In the genomic region with DNA sequence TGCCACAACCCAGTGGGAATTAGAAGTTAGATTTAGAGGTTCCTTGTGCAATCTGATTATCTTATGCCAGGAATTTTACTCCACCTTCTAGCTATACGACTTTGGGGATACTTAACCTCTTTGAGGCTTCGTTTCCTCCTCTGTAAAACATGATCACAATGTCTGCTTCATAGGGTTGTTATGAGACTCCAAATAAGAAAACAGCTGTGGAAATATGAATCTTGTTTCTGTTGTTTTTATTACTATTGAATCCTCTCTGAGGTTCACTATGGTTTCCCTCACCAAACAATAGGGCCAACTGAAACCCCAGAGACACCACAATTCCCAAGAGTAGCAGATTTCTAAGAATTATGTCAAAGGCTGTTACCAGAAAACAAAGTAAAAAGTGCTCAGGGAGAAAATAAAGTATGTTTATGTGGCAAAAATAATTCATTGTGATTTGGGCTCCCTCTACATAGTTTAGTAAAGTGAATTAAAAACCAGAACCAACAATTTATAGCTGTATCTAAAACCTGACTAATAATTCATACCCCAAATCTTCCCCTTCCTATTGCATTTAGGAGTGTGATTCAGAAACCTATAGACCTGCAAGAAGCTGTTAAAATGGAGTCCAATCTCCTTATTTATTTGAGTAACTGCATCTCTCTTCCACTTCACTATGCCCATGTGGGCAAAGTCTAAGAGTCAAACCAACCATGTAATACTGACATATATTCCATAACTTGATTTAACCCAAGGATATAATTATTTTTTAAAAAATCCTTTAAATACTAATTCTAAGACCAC, we compare ENCODE assay signal across 9 cellular contexts. TPM values are rescaled to one million over a fixed set of nuclear protein-coding genes. Genes with fewer than 3 reads are reported as not detected.
DNase-seq lines count a peak whose midpoint lies in the region; ATAC-seq and TF ChIP-seq lines count a peak whose summit lies in the region.
"Had no signal": no experiment of that assay in that cellular context is flagged by ENCODE, and none has a peak within 500 bp of the region (broad histone marks: within the 10 kb centered on the region; RNA-seq: fewer than 3 reads in every experiment).

No MANE protein-coding gene starts in this region.

- H3K9me2 ChIP-seq in PC-9 (ENCODE audit: insufficient read depth): no peaks in the 10 kb centered on the region

- H2AFZ ChIP-seq in PC-9 (no peak overlapping the region), fibroblast of lung (ENCODE audit: low read length) (no peak overlapping the region)

- H3K27me3 ChIP-seq in PC-9 (ENCODE audit: insufficient read depth, low read depth) (no peaks in the 10 kb centered on the region), fibroblast of lung (ENCODE audit: control insufficient read depth, insufficient read depth, low read length) (no peaks in the 10 kb centered on the region), suprapubic skin (no peaks in the 10 kb centered on the region)

- POLR2A ChIA-PET in PC-9 (lab: Charles Lee; ENCODE audit: unreplicated experiment): interaction anchor here (0.6 to 0.8 kb wide), 2 partner anchors 64 to 158 kb away, joined by 5 to 6 read pairs; no protein-coding TSS in a partner anchor

- peak overlapping the region; percentile 78 for H3K27ac Mint-ChIP-seq in activated CD4-positive, alpha-beta T cell treated with anti-CD3 and anti-CD28 coated beads, Interleukin-2, amount 10 ng/mL, durations not matched to agents 24 days and 14 days

- H3K4me2 ChIP-seq in PC-9 (peak overlapping the region; percentile 77), fibroblast of lung (ENCODE audit: extremely low read depth, insufficient read depth, low read length) (no peak overlapping the region)

- H3K4me1 Mint-ChIP-seq in activated CD4-positive, alpha-beta T cell treated with anti-CD3 and anti-CD28 coated beads, Interleukin-2, amount 10 ng/mL, durations not matched to agents 24 days and 14 days: peaks cover 55% of the 10 kb centered on the region

- no TSS peak for BruUV-seq in PC-9 (replicated peaks; lab: Mats Ljungman, UMichigan)

- H3K36me3 ChIP-seq in PC-9 (ENCODE audit: low read depth) (no peaks in the 10 kb centered on the region), fibroblast of lung (ENCODE audit: control insufficient read depth, insufficient read depth, low read length) (no peaks in the 10 kb centered on the region), suprapubic skin (no peaks in the 10 kb centered on the region)
- H3K36me3 ChIP-seq: thoracic aorta had no signal

- intact Hi-C loops in activated CD4-positive, alpha-beta T cell treated with anti-CD3 and anti-CD28 coated beads, Interleukin-2, amount 10 ng/mL, durations not matched to agents 24 days and 14 days (cut with micrococcal nuclease): loop anchor here (5.0 kb wide), 1 partner anchor 37 kb away; a partner anchor contains a TSS
- intact Hi-C loops in PC-9 (cut with micrococcal nuclease; ENCODE audit: unreplicated experiment): loop anchor here (2.0 kb wide), 1 partner anchor 61 kb away; a partner anchor contains a TSS

- no peak overlapping the region for H3K9ac ChIP-seq in fibroblast of lung (ENCODE audit: insufficient read depth, low read length)

- no peak for TF ChIP-seq POLR2A in suprapubic skin (IDR thresholded peaks at IDR 0.05)

- no peak for ATAC-seq in GM18519 (IDR thresholded peaks at IDR 0.05; ENCODE audit: low FRiP score, unreplicated experiment)

- peak overlapping the region; percentile 43; the same call in 1 of the 2 replicates for H3K4me3 ChIP-seq in PC-9
- H3K4me3 ChIP-seq in fibroblast of lung (replicated peaks in 1 of 4; ENCODE audit: control extremely low read depth in 1 of 4, insufficient read depth in 1 of 4, low read depth in 3 of 4, low read length in 4 of 4): no peak overlapping the region
- no peak overlapping the region for H3K4me3 ChIP-seq in suprapubic skin
- H3K4me3 ChIP-seq: thoracic aorta had no signal

- TF ChIP-seq EP300 in suprapubic skin (IDR thresholded peaks at IDR 0.05): no peak

- no peaks in the 10 kb centered on the region for H3K27me3 Mint-ChIP-seq in activated CD4-positive, alpha-beta T cell treated with anti-CD3 and anti-CD28 coated beads, Interleukin-2, amount 10 ng/mL, durations not matched to agents 24 days and 14 days

- peaks cover 9% of the 10 kb centered on the region for H3K36me3 Mint-ChIP-seq in activated CD4-positive, alpha-beta T cell treated with anti-CD3 and anti-CD28 coated beads, Interleukin-2, amount 10 ng/mL, durations not matched to agents 24 days and 14 days (ENCODE audit: low read depth)

- peak; percentile 83 for DNase-seq in activated CD4-positive, alpha-beta T cell treated with anti-CD3 and anti-CD28 coated beads, Interleukin-2, amount 10 ng/mL, durations not matched to agents 24 days and 14 days
- DNase-seq in activated CD4-positive, alpha-beta T cell treated with anti-CD3 and anti-CD28 coated beads, Interleukin-2, amount 50 U/mL, for 48 hours: no peak
- DNase-seq in PC-9 (peak in 1 of 2 experiments; percentile 71), fibroblast of lung (ENCODE audit: low read depth in 2 of 2) (peak; percentile 12 to 24), suprapubic skin (ENCODE audit: low spot score in 2 of 2) (no peak), NCI-H2196 (lab: John Stamatoyannopoulos, UW; ENCODE audit: unreplicated experiment) (no peak), SK-N-DZ (ENCODE audit: low spot score) (no peak)

- H4K20me1 ChIP-seq in PC-9 (ENCODE audit: insufficient read depth): no peaks in the 10 kb centered on the region
- no peaks in the 10 kb centered on the region for H4K20me1 ChIP-seq in fibroblast of lung (ENCODE audit: control insufficient read depth, extremely low read depth, insufficient read depth, low read length)

- H3K9me3 Mint-ChIP-seq in activated CD4-positive, alpha-beta T cell treated with anti-CD3 and anti-CD28 coated beads, Interleukin-2, amount 10 ng/mL, durations not matched to agents 24 days and 14 days: no peaks in the 10 kb centered on the region

- peaks cover 75% of the 10 kb centered on the region for H3K4me1 ChIP-seq in PC-9 (replicated peaks; ENCODE audit: insufficient read depth)
- H3K4me1 ChIP-seq in fibroblast of lung (ENCODE audit: control insufficient read depth, extremely low read depth, insufficient read depth, low read length): peaks cover 11% of the 10 kb centered on the region
- peaks cover 41% of the 10 kb centered on the region for H3K4me1 ChIP-seq in suprapubic skin

- peaks cover 56% of the 10 kb centered on the region for H3F3A ChIP-seq in PC-9 (ENCODE audit: insufficient read depth, low read depth)

- H3K9me3 ChIP-seq in PC-9 (ENCODE audit: insufficient read depth, low read depth) (no peaks in the 10 kb centered on the region), fibroblast of lung (ENCODE audit: control insufficient read depth, insufficient read depth, low read depth, low read length) (no peaks in the 10 kb centered on the region), suprapubic skin (no peaks in the 10 kb centered on the region)
- H3K9me3 ChIP-seq: thoracic aorta had no signal

- peak overlapping the region; percentile 65 for H3K4me3 Mint-ChIP-seq in activated CD4-positive, alpha-beta T cell treated with anti-CD3 and anti-CD28 coated beads, Interleukin-2, amount 10 ng/mL, durations not matched to agents 24 days and 14 days

- peaks cover 89% of the 10 kb centered on the region for H3K79me2 ChIP-seq in PC-9 (ENCODE audit: low read depth)
- peaks cover 25% of the 10 kb centered on the region for H3K79me2 ChIP-seq in fibroblast of lung (ENCODE audit: control insufficient read depth, insufficient read depth, low read length)

- H3K27ac ChIP-seq in PC-9 (peak overlapping the region; percentile 95), fibroblast of lung (ENCODE audit: insufficient read depth, low read length) (no peak overlapping the region), suprapubic skin (peak overlapping the region; percentile 80)

- CTCF ChIA-PET in PC-9 (lab: Charles Lee): interaction anchor here (0.6 to 1.6 kb wide), 3 partner anchors 26 to 509 kb away, joined by 3 to 12 read pairs (median 4); a partner anchor contains a TSS

- WGBS in suprapubic skin: 42% methylated on average over 2 of the region's 2 CpGs

- TF ChIP-seq CTCF in PC-9 (conservative IDR thresholded peaks at IDR 0.05) (no peak), fibroblast of lung (conservative IDR thresholded peaks at IDR 0.05 in 1 of 2, IDR thresholded peaks at IDR 0.05 in 1 of 2; ENCODE audit: low read depth in 1 of 2, low read length in 2 of 2) (no peak), suprapubic skin (IDR thresholded peaks at IDR 0.05) (no peak)

RNA-seq across cellular contexts. Expression of a gene that starts 38.4 kb away (rescaled TPM):
- total RNA-seq in activated CD4-positive, alpha-beta T cell treated with anti-CD3 and anti-CD28 coated beads, Interleukin-2, amount 10 ng/mL, durations not matched to agents 24 days and 14 days: 27.7 and 34.9 TPM in 2 replicates
- total RNA-seq in PC-9 (2021) (41.4 and 41.9 TPM in 2 replicates), fibroblast of lung (16.4 and 23.3 TPM in 2 replicates), suprapubic skin (10 to 100 TPM; 38.6 to 63.2 (median 45.6) TPM)
- polyA plus RNA-seq in fibroblast of lung: 8.3 and 13.9 TPM in 2 replicates
- 10.7 and 13.3 TPM in 2 replicates for polyA plus RNA-seq in fibroblast of lung (2012)
- polyA minus RNA-seq in fibroblast of lung (ENCODE audit: low replicate concordance): 36.7 and 44.4 TPM in 2 replicates
- 18.9 and 20.4 TPM in 2 replicates for polyA plus RNA-seq in SK-N-DZ (2014; cell fraction: cytosol; rRNA removed)
- 8.0 and 13.1 TPM in 2 replicates for polyA plus RNA-seq in SK-N-DZ (2014; cell fraction: nucleus; rRNA removed)

Comparison
In these comparisons a context has a peak if more than half of its experiments do, and no peak if none do; other contexts are left out.
1. DNase-seq: peak in activated CD4-positive, alpha-beta T cell treated with anti-CD3 and anti-CD28 coated beads, Interleukin-2, amount 10 ng/mL, durations not matched to agents 24 days and 14 days (single experiment) and fibroblast of lung (2 of 2); none in activated CD4-positive, alpha-beta T cell treated with anti-CD3 and anti-CD28 coated beads, Interleukin-2, amount 50 U/mL, for 48 hours (0 of 2), suprapubic skin (0 of 2), NCI-H2196 (single experiment) and SK-N-DZ (single experiment).